ENCODE assay signal across 10 cellular contexts in the genomic region with DNA sequence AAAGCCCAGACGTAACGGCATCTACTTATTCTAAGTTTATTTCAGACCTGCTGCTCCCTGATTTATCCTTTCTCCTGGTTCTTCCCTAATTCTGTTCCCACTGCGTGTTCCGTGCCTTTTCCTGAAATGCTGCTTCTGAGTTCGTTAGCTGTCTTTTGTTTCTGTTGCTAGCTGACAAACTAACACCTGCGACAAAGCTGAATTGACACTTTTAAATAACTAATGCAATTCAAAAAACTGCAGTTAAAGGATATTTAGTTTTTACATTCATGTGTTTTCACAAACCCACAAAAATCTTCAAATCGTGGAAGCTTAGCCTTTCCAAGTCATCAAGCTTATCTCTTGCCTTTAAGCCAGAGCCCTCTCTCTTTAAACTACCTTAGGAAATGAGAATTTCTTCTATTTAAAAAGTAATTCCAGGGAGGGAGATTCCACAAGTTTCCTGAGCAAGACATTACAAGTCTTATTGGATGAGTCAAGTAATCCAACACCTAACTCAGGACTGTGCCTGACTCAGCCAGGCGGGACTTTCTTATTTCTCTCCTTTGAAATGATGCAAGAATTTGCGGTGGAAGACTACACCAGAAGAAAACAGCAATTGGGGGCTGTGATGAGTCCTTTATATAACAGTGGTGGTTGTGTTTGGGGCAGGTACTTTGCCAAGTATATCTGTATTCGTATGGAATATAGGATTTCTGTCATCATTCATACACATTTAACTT. TPM values are rescaled to one million over a fixed set of nuclear protein-coding genes. Genes with fewer than 3 reads are reported as not detected.
A peak's percentile ranks its signal among the peaks of the same experiment; 100 is the strongest.
DNase-seq lines count a peak whose midpoint lies in the region; ATAC-seq and TF ChIP-seq lines count a peak whose summit lies in the region.
"Had no signal": no experiment of that assay in that cellular context is flagged by ENCODE, and none has a peak within 500 bp of the region (broad histone marks: within the 10 kb centered on the region; RNA-seq: fewer than 3 reads in every experiment).

No MANE protein-coding gene starts in this region.

- no peaks in the 10 kb centered on the region for H3K36me3 Mint-ChIP-seq in activated naive CD8-positive, alpha-beta T cell treated with anti-CD3 and anti-CD28 coated beads, Interleukin-2, amount 50 U/mL, for 24 hours (ENCODE audit: low read depth)
- no peaks in the 10 kb centered on the region for H3K36me3 Mint-ChIP-seq in activated naive CD8-positive, alpha-beta T cell treated with anti-CD3 and anti-CD28 coated beads for 36 hours

- H3K4me3 Mint-ChIP-seq in activated naive CD8-positive, alpha-beta T cell treated with anti-CD3 and anti-CD28 coated beads, Interleukin-2, amount 50 U/mL, for 24 hours: no peak overlapping the region
- H3K4me3 Mint-ChIP-seq in activated naive CD8-positive, alpha-beta T cell treated with anti-CD3 and anti-CD28 coated beads for 36 hours: no peak overlapping the region

- 70 to 75% methylated on average over 4 to 10 of the region's 10 CpGs for WGBS in gastroesophageal sphincter (ENCODE audit: low coverage in 1 of 2), 2 donors

- no peak for TF ChIP-seq EP300 in gastroesophageal sphincter (IDR thresholded peaks at IDR 0.05)

- H3K9me3 ChIP-seq in gastroesophageal sphincter (no peaks in the 10 kb centered on the region), tibial artery (no peaks in the 10 kb centered on the region)

- ATAC-seq in activated naive CD8-positive, alpha-beta T cell treated with anti-CD3 and anti-CD28 coated beads, Interleukin-2, amount 50 U/mL, for 24 hours: peak; percentile 63
- peak; percentile 32 for ATAC-seq in gastroesophageal sphincter
- no peak for ATAC-seq in HG02852 (IDR thresholded peaks at IDR 0.05; ENCODE audit: unreplicated experiment)

- peak overlapping the region; percentile 26 for H3K27ac Mint-ChIP-seq in activated naive CD8-positive, alpha-beta T cell treated with anti-CD3 and anti-CD28 coated beads, Interleukin-2, amount 50 U/mL, for 24 hours
- H3K27ac Mint-ChIP-seq in activated naive CD8-positive, alpha-beta T cell treated with anti-CD3 and anti-CD28 coated beads for 36 hours: no peak overlapping the region

- peaks cover 25% of the 10 kb centered on the region for H3K4me1 Mint-ChIP-seq in activated naive CD8-positive, alpha-beta T cell treated with anti-CD3 and anti-CD28 coated beads, Interleukin-2, amount 50 U/mL, for 24 hours
- peaks cover 15% of the 10 kb centered on the region for H3K4me1 Mint-ChIP-seq in activated naive CD8-positive, alpha-beta T cell treated with anti-CD3 and anti-CD28 coated beads for 36 hours

- no peaks in the 10 kb centered on the region for H3K9me3 Mint-ChIP-seq in activated naive CD8-positive, alpha-beta T cell treated with anti-CD3 and anti-CD28 coated beads, Interleukin-2, amount 50 U/mL, for 24 hours
- no peaks in the 10 kb centered on the region for H3K9me3 Mint-ChIP-seq in activated naive CD8-positive, alpha-beta T cell treated with anti-CD3 and anti-CD28 coated beads for 36 hours

- no peaks in the 10 kb centered on the region for H3K36me3 ChIP-seq in gastroesophageal sphincter
- no peaks in the 10 kb centered on the region for H3K36me3 ChIP-seq in tibial artery

- no peak for TF ChIP-seq CTCF in gastroesophageal sphincter (IDR thresholded peaks at IDR 0.05)
- TF ChIP-seq CTCF in tibial artery (IDR thresholded peaks at IDR 0.05): no peak

- H3K4me3 ChIP-seq in gastroesophageal sphincter: no peak overlapping the region
- H3K4me3 ChIP-seq in tibial artery: no peak overlapping the region

- no peak for TF ChIP-seq POLR2A in gastroesophageal sphincter (IDR thresholded peaks at IDR 0.05)

- no peak for DNase-seq in activated naive CD8-positive, alpha-beta T cell treated with anti-CD3 and anti-CD28 coated beads, Interleukin-2, amount 50 U/mL, for 24 hours
- DNase-seq in activated naive CD8-positive, alpha-beta T cell treated with anti-CD3 and anti-CD28 coated beads for 36 hours: no peak
- DNase-seq in T1000 (lab: John Stamatoyannopoulos, UW) (peak; percentile 52), tibial artery (peak in 1 of 2 donors; percentile 66), NCI-H1694 treated with DMSO at 0.1 percent for 48 hours (lab: John Stamatoyannopoulos, UW) (no peak), amygdala (lab: John Stamatoyannopoulos, UW) (no peak)
- DNase-seq: activated CD4-positive, CD25-positive, alpha-beta regulatory T cell treated with anti-CD3 and anti-CD28 coated beads, Interleukin-2, amount 50 U/mL, for 72 hours; NCI-H187 had no signal

- H3K27ac ChIP-seq in gastroesophageal sphincter (peak overlapping the region in 2 of 4 donors; percentile 73 to 86), tibial artery (peak overlapping the region; percentile 84 to 94)

- no peaks in the 10 kb centered on the region for H3K27me3 Mint-ChIP-seq in activated naive CD8-positive, alpha-beta T cell treated with anti-CD3 and anti-CD28 coated beads, Interleukin-2, amount 50 U/mL, for 24 hours
- H3K27me3 Mint-ChIP-seq in activated naive CD8-positive, alpha-beta T cell treated with anti-CD3 and anti-CD28 coated beads for 36 hours: no peaks in the 10 kb centered on the region

- peaks cover 0 to 26% (median 10%) of the 10 kb centered on the region in 3 donors for H3K4me1 ChIP-seq in gastroesophageal sphincter
- H3K4me1 ChIP-seq in tibial artery: peaks cover 5 to 40% (median 33%) of the 10 kb centered on the region in 4 donors

- intact Hi-C loops in tibial artery (cut with DNase I; ENCODE audit: low total_unique reads): loop anchor here (5.0 kb wide), 1 partner anchor 240 kb away; the partner anchor contains the start of gene HIVEP1

- H3K27me3 ChIP-seq in gastroesophageal sphincter: peaks cover 6% of the 10 kb centered on the region
- no peaks in the 10 kb centered on the region for H3K27me3 ChIP-seq in tibial artery

RNA-seq across cellular contexts. Expression of gene ADTRP, which starts 6.3 kb away (rescaled TPM):
- 10 to 100 TPM; 29.1 to 31.5 TPM for total RNA-seq in activated naive CD8-positive, alpha-beta T cell treated with anti-CD3 and anti-CD28 coated beads for 36 hours
- under 1 TPM in 3 of 4 donors, not detected in 1; 0.23 to 0.72 (median 0.67) TPM for total RNA-seq in gastroesophageal sphincter

Comparison
In these comparisons a context has a peak if more than half of its experiments do, and no peak if none do; other contexts are left out.
1. RNA of gene ADTRP, which starts 6.3 kb away (total RNA-seq): 29.1 to 31.5 TPM in activated naive CD8-positive, alpha-beta T cell treated with anti-CD3 and anti-CD28 coated beads for 36 hours; 0.23 to 0.72 TPM in gastroesophageal sphincter; every median in the first group is over 10 times any median in the second.